Comparison of ENCODE assay signal across 33 cellular contexts in genomic region chr11:104339383-104339831, GRCh38.
DNase-seq lines count a peak whose midpoint lies in the region; ATAC-seq and TF ChIP-seq lines count a peak whose summit lies in the region.
"Had no signal": no experiment of that assay in that cellular context is flagged by ENCODE, and none has a peak within 500 bp of the region (broad histone marks: within the 10 kb centered on the region; RNA-seq: fewer than 3 reads in every experiment).

No MANE protein-coding gene starts in this region.

- H3K4me3 ChIP-seq in testis (no peak overlapping the region), heart right ventricle (no peak overlapping the region)
- H3K4me3 ChIP-seq: dorsolateral prefrontal cortex, esophagus muscularis mucosa, lower lobe of right lung, mucosa of descending colon, psoas muscle had no signal

- H3K9me3 ChIP-seq in testis, result no peaks in the 10 kb centered on the region
- peaks cover 0 to 4% (median 0%) of the 10 kb centered on the region in 11 donors for H3K9me3 ChIP-seq in heart right ventricle
- H3K9me3 ChIP-seq: esophagus muscularis mucosa, lower lobe of right lung, mucosa of descending colon, psoas muscle had no signal

- TF ChIP-seq CTCF in testis (IDR thresholded peaks at IDR 0.05), result no peak
- no peak for TF ChIP-seq CTCF in heart right ventricle (IDR thresholded peaks at IDR 0.05)

- no peaks in the 10 kb centered on the region for H3K4me1 ChIP-seq in testis
- peaks cover 0 to 13% (median 0%) of the 10 kb centered on the region in 9 donors for H3K4me1 ChIP-seq in heart right ventricle
- H3K4me1 ChIP-seq: esophagus muscularis mucosa, lower lobe of right lung, psoas muscle had no signal

- H3K36me3 ChIP-seq in testis (ENCODE audit: low read depth, missing control alignments), result no peaks in the 10 kb centered on the region
- H3K36me3 ChIP-seq in heart right ventricle, result no peaks in the 10 kb centered on the region
- H3K36me3 ChIP-seq: brain microvascular endothelial cell, esophagus muscularis mucosa, lower lobe of right lung, WERI-Rb-1 had no signal

- intact Hi-C loops in testis (cut with DNase I; ENCODE audit: low total_unique reads) (no loop called here), left colon (cut with DNase I, micrococcal nuclease) (no loop called here), heart right ventricle (cut with DNase I) (no loop called here)

- DNase-seq in UCSD-AML1 (lab: John Stamatoyannopoulos, UW; ENCODE audit: unreplicated experiment) (peak; percentile 20), testis (peak; percentile 15), left colon (no peak), heart right ventricle (no peak)
- DNase-seq: activated CD4-positive, alpha-beta T cell treated with anti-CD3 and anti-CD28 coated beads, Interleukin-2, amount 10 ng/mL, durations not matched to agents 7 days and 5 days; activated effector memory CD4-positive, alpha-beta T cell treated with Interleukin-2 at 50 U/mL for 16 hours; amygdala; brain microvascular endothelial cell; DMS79 treated with DMSO at 0.1 percent for 48 hours; dorsolateral prefrontal cortex; foreskin fibroblast; H7; Karpas-422; lower lobe of right lung; mucosa of descending colon; natural killer cell; NCI-H1417 treated with DMSO at 0.1 percent for 48 hours; NCI-H2081 treated with DMSO at 0.1 percent for 48 hours; NCI-H226; NCI-H526 treated with DMSO at 0.1 percent for 48 hours; nucleus accumbens; psoas muscle; stimulated activated CD4-positive, alpha-beta T cell treated with anti-CD3 and anti-CD28 coated beads, Interleukin-12 subunit alpha, Interleukin-12 subunit beta, amount 100 ng/mL, for 4 hours; stimulated activated CD4-positive, alpha-beta T cell treated with anti-CD3 and anti-CD28 coated beads, Interleukin-4, amount 100 ng/mL, for 1 hour; T1000; WERI-Rb-1 had no signal

- no peak for TF ChIP-seq POLR2A in testis (IDR thresholded peaks at IDR 0.05)

- no peak overlapping the region for H3K27ac ChIP-seq in testis
- no peak overlapping the region for H3K27ac ChIP-seq in heart right ventricle
- H3K27ac ChIP-seq: brain microvascular endothelial cell, dorsolateral prefrontal cortex, esophagus muscularis mucosa, lower lobe of right lung, psoas muscle, WERI-Rb-1 had no signal

- WGBS in testis, 2 donors, result 67 to 73% methylated on average over 7 to 10 of the region's 10 CpGs
- WGBS in heart right ventricle, 2 donors, result 93 to 98% methylated on average over 10 of the region's 10 CpGs

- no peaks in the 10 kb centered on the region for H3K27me3 ChIP-seq in testis
- H3K27me3 ChIP-seq in heart right ventricle, result no peaks in the 10 kb centered on the region
- H3K27me3 ChIP-seq: brain microvascular endothelial cell, dorsolateral prefrontal cortex, esophagus muscularis mucosa had no signal

- ATAC-seq in GM18867 (IDR thresholded peaks at IDR 0.05; ENCODE audit: unreplicated experiment) (peak; percentile 58), HG03565 (IDR thresholded peaks at IDR 0.05; ENCODE audit: unreplicated experiment) (peak; percentile 60), GM21528 (IDR thresholded peaks at IDR 0.05; ENCODE audit: low FRiP score, unreplicated experiment) (no peak), HG02759 (IDR thresholded peaks at IDR 0.05; ENCODE audit: unreplicated experiment) (no peak), left colon (no peak), heart right ventricle (no peak)
- ATAC-seq: activated naive CD4-positive, alpha-beta T cell treated with anti-CD3 and anti-CD28 coated beads, Interleukin-2, amount 50 U/mL, for 72 hours; lower lobe of right lung; mucosa of descending colon; natural killer cell; psoas muscle; sciatic nerve had no signal

Comparison
In these comparisons a context has a peak if more than half of its experiments do, and no peak if none do; other contexts are left out.
1. ATAC-seq: peak in GM18867 (single experiment) and HG03565 (single experiment); none in GM21528 (single experiment), HG02759 (single experiment), left colon (single experiment) and heart right ventricle (0 of 8).
2. DNase-seq: peak in UCSD-AML1 (single experiment) and testis (single experiment); none in left colon (0 of 2) and heart right ventricle (0 of 2).